Comparison of ENCODE assay signal across 23 cellular contexts in the genomic region with DNA sequence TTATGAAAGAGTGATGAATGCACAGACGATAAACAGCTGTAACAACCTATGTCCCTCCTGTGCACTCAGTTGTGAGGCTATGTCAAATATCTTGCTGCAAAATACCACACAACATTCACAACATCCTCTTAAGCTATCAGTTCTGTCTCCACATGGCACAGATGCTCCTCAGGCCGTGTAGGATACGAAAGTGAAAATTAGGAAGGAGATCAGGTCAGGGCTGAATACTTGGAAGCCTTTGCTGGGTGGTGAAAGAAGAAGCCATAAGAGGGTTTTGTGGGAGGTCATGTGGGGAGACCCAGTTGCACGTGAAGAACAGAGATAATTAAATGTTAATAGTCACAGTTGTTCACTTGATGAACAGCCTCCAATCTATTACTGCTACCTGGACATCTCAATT. TPM values are rescaled to one million over a fixed set of nuclear protein-coding genes. Genes with fewer than 3 reads are reported as not detected.
"Had no signal": no experiment of that assay in that cellular context is flagged by ENCODE, and none has a peak within 500 bp of the region (broad histone marks: within the 10 kb centered on the region; RNA-seq: fewer than 3 reads in every experiment).

No MANE protein-coding gene starts in this region.

- H3K4me1 Mint-ChIP-seq: neural progenitor cell; stimulated activated memory B cell treated with anti-CD40 and anti-IgM and Interleukin-4, amounts not matched to agents 10 μg/mL and 1 μg/mL and 100 μg/mL, for 72 hours had no signal

- H3K27me3 Mint-ChIP-seq: activated CD4-positive, alpha-beta memory T cell treated with anti-CD3 and anti-CD28 coated beads for 36 hours; stimulated activated memory B cell treated with anti-CD40 and anti-IgM and Interleukin-4, amounts not matched to agents 10 μg/mL and 1 μg/mL and 100 μg/mL, for 72 hours had no signal

- H3K27ac ChIP-seq: coronary artery, epithelial cell of prostate, foreskin keratinocyte, neural progenitor cell, sigmoid colon, stomach, suprapubic skin, tibial nerve had no signal

- H3K36me3 Mint-ChIP-seq: activated CD4-positive, alpha-beta memory T cell treated with anti-CD3 and anti-CD28 coated beads for 36 hours; activated naive CD8-positive, alpha-beta T cell; neural progenitor cell; stimulated activated memory B cell treated with anti-CD40 and anti-IgM and Interleukin-4, amounts not matched to agents 10 μg/mL and 1 μg/mL and 100 μg/mL, for 72 hours had no signal

- H3K4me1 ChIP-seq: foreskin keratinocyte, neural progenitor cell, sigmoid colon, stomach, tibial nerve had no signal

- H3K27me3 ChIP-seq: foreskin keratinocyte, neural progenitor cell, sigmoid colon, stomach, suprapubic skin, tibial nerve had no signal

- ATAC-seq: foreskin keratinocyte; naive thymus-derived CD8-positive, alpha-beta T cell; stimulated activated memory B cell treated with anti-CD40 and anti-IgM and Interleukin-4, amounts not matched to agents 10 μg/mL and 1 μg/mL and 100 μg/mL, for 72 hours had no signal

- H3K4me3 ChIP-seq: coronary artery, lung, neural progenitor cell, sigmoid colon, smooth muscle cell, stomach, suprapubic skin, tibial nerve had no signal

- H3K27ac Mint-ChIP-seq: activated CD4-positive, alpha-beta memory T cell treated with anti-CD3 and anti-CD28 coated beads for 36 hours; activated naive CD8-positive, alpha-beta T cell; naive thymus-derived CD8-positive, alpha-beta T cell; neural progenitor cell; progenitor cell of endocrine pancreas; stimulated activated memory B cell treated with anti-CD40 and anti-IgM and Interleukin-4, amounts not matched to agents 10 μg/mL and 1 μg/mL and 100 μg/mL, for 72 hours; T-helper 1 cell treated with Interleukin-12 subunit alpha and Interleukin-12 subunit beta and Interleukin-4 antibody, amounts not matched to agents 30 μg/mL and 1 μg/mL, for 36 hours had no signal

- H3K4me3 Mint-ChIP-seq: activated CD4-positive, alpha-beta memory T cell treated with anti-CD3 and anti-CD28 coated beads for 36 hours; activated naive CD8-positive, alpha-beta T cell; naive thymus-derived CD8-positive, alpha-beta T cell; neural progenitor cell; stimulated activated memory B cell treated with anti-CD40 and anti-IgM and Interleukin-4, amounts not matched to agents 10 μg/mL and 1 μg/mL and 100 μg/mL, for 72 hours; T-helper 1 cell treated with Interleukin-12 subunit alpha and Interleukin-12 subunit beta and Interleukin-4 antibody, amounts not matched to agents 30 μg/mL and 1 μg/mL, for 36 hours had no signal

- H3K36me3 ChIP-seq: neural progenitor cell, sigmoid colon, stomach, suprapubic skin, tibial nerve had no signal

- DNase-seq: activated CD4-positive, alpha-beta memory T cell treated with anti-CD3 and anti-CD28 coated beads for 36 hours; activated CD4-positive, alpha-beta T cell treated with anti-CD3 and anti-CD28 coated beads for 48 hours; activated gamma-delta T cell; cerebellar nuclear complex; foreskin keratinocyte; kidney; naive thymus-derived CD8-positive, alpha-beta T cell; retina; sigmoid colon; stimulated activated CD4-positive, alpha-beta T cell treated with anti-CD3 and anti-CD28 coated beads, Interleukin-15, amount 100 ng/mL, for 24 hours; stomach had no signal

- H3K9me3 ChIP-seq: sigmoid colon, stomach, suprapubic skin, tibial nerve had no signal

- H3K9me3 Mint-ChIP-seq: activated CD4-positive, alpha-beta memory T cell treated with anti-CD3 and anti-CD28 coated beads for 36 hours; stimulated activated memory B cell treated with anti-CD40 and anti-IgM and Interleukin-4, amounts not matched to agents 10 μg/mL and 1 μg/mL and 100 μg/mL, for 72 hours; T-helper 1 cell treated with Interleukin-12 subunit alpha and Interleukin-12 subunit beta and Interleukin-4 antibody, amounts not matched to agents 30 μg/mL and 1 μg/mL, for 36 hours had no signal

RNA-seq across cellular contexts. Expression of a gene that starts 58.9 kb away (rescaled TPM):
- total RNA-seq: activated CD4-positive, alpha-beta memory T cell treated with anti-CD3 and anti-CD28 coated beads for 36 hours; foreskin keratinocyte; lung; naive thymus-derived CD8-positive, alpha-beta T cell; osteocyte; progenitor cell of endocrine pancreas; sigmoid colon; smooth muscle cell; stomach had no signal
- polyA plus RNA-seq: foreskin keratinocyte; lung; naive thymus-derived CD8-positive, alpha-beta T cell; sigmoid colon; smooth muscle cell; stomach had no signal
